ENCODE assay signal across 2 cellular contexts in the genomic region with DNA sequence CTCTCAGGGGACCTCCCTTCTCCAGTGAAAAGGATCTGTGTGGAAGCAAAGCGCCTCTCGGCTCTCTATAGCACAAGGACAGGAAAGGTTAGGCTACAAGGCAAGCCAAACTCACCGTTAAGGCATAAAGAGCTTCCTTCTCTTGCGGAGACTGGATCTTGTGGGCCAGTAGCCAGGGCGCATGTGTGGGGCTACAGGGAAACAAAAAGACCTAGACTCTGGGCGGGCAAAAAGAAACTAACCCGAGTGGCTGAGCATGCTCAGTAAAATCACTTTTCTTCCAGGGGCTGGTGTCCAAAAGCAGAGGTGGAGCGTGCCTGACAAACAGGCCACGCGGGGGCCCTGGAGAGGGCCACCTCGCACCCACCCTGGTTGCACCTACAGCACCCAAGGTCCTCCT.
TF ChIP-seq lines count a peak whose summit lies in the region.

No MANE protein-coding gene starts in this region.

TF ChIP-seq in HepG2, 621 proteins besides CTCF, POLR2A, EP300 and RAD21:
- TF ChIP-seq ZNF362 (CRISPR knock-in tag; IDR thresholded peaks at IDR 0.05; ENCODE audit: borderline replicate concordance) (no peak), HCFC1 (IDR thresholded peaks at IDR 0.05; ENCODE audit: low read depth, low read length) (0 out of 2 replicates have a peak, but pooled peaks have one; percentile 4)

TF ChIP-seq in H1, 55 proteins besides CTCF, POLR2A, EP300 and RAD21:
- TF ChIP-seq, protein P1, sequence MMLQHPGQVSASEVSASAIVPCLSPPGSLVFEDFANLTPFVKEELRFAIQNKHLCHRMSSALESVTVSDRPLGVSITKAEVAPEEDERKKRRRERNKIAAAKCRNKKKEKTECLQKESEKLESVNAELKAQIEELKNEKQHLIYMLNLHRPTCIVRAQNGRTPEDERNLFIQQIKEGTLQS (IDR thresholded peaks at IDR 0.05; ENCODE audit: insufficient read depth, low read depth, low read length): no peak
- TF ChIP-seq NRF1 (IDR thresholded peaks at IDR 0.05; ENCODE audit: low read depth, low read length) (no peak), BCL11A (IDR thresholded peaks at IDR 0.05; ENCODE audit: low read depth in 2 of 2, low read length in 2 of 2) (no peak)
TF ChIP-seq in H1: peak in this region for 0.
